17 cellular contexts compared by ENCODE assay signal in the genomic region with DNA sequence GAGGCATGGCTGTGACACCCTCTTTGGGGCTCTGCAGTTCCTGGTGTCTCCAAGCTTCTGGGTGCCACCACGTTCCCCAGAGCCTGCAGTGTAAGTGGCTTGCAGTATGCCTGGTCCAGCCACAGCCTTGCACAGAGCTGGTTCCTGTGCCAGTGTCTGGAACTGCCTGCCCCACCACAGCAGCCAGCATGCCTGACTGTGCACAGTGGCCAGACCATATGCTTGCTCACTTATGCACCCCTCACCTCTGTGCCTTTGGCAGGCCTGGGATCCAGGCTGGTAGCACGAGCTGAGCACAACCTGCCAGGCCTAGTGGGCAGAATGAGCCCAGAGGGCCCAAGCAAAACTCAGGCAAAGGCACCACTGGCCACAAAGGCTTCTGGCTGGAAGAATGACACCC.
A peak's percentile ranks its signal among the peaks of the same experiment; 100 is the strongest.
DNase-seq lines count a peak whose midpoint lies in the region; ATAC-seq, FAIRE-seq and TF ChIP-seq lines count a peak whose summit lies in the region.
"Had no signal": no experiment of that assay in that cellular context is flagged by ENCODE, and none has a peak within 500 bp of the region (broad histone marks: within the 10 kb centered on the region; RNA-seq: fewer than 3 reads in every experiment).

No MANE protein-coding gene starts in this region.

- H2BK15ac ChIP-seq in H1 (ENCODE audit: low read length), result no peak overlapping the region

- no peak overlapping the region for H3K4me3 Mint-ChIP-seq in stimulated activated effector memory CD8-positive, alpha-beta T cell treated with anti-CD3 and anti-CD28 coated beads, Interleukin-12 subunit alpha, Interleukin-12 subunit beta, amount 100 ng/mL, for 72 hours
- H3K4me3 Mint-ChIP-seq: CD14-positive monocyte; CD4-positive, alpha-beta memory T cell; GM23338 had no signal

- H4K91ac ChIP-seq in H1 (replicated peaks; ENCODE audit: insufficient read length, low read length), result no peak overlapping the region

- H3K4me1 ChIP-seq in H1 (replicated peaks in 1 of 4; ENCODE audit: control insufficient read depth in 3 of 4, insufficient read depth in 4 of 4, low read length in 3 of 4) (no peaks in the 10 kb centered on the region), upper lobe of right lung (no peaks in the 10 kb centered on the region), Karpas-422 (ENCODE audit: low read length) (no peaks in the 10 kb centered on the region)

- no peak for FAIRE-seq in H1 (lab: Jason Lieb, UNC)

- no peak for TF ChIP-seq EP300 in H1 (IDR thresholded peaks at IDR 0.05; ENCODE audit: borderline replicate concordance in 1 of 2, low read depth in 2 of 2, low read length in 2 of 2)

- H3K79me2 ChIP-seq in H1 (ENCODE audit: control insufficient read depth in 1 of 2, insufficient read depth in 2 of 2, low read length in 2 of 2), result no peaks in the 10 kb centered on the region
- no peaks in the 10 kb centered on the region for H3K79me2 ChIP-seq in Karpas-422 (ENCODE audit: low read length)

- H3K4me3 ChIP-seq in H1 (ENCODE audit: extremely low read depth in 1 of 4, insufficient read depth in 2 of 4, low read depth in 3 of 4, low read length in 4 of 4) (no peak overlapping the region), upper lobe of right lung (no peak overlapping the region), Karpas-422 (ENCODE audit: low read length) (no peak overlapping the region)
- H3K4me3 ChIP-seq: BLaER1, GM23338 had no signal

- ATAC-seq in stimulated activated effector memory CD8-positive, alpha-beta T cell treated with anti-CD3 and anti-CD28 coated beads, Interleukin-12 subunit alpha, Interleukin-12 subunit beta, amount 100 ng/mL, for 72 hours, result peak; percentile 27
- ATAC-seq in upper lobe of right lung, result peak; percentile 51
- ATAC-seq: GM23338 had no signal

- peaks cover 58% of the 10 kb centered on the region for H3K36me3 Mint-ChIP-seq in stimulated activated effector memory CD8-positive, alpha-beta T cell treated with anti-CD3 and anti-CD28 coated beads, Interleukin-12 subunit alpha, Interleukin-12 subunit beta, amount 100 ng/mL, for 72 hours
- H3K36me3 Mint-ChIP-seq: CD14-positive monocyte; CD4-positive, alpha-beta memory T cell had no signal

- no peaks in the 10 kb centered on the region for H3K9me3 ChIP-seq in H1 (ENCODE audit: insufficient read depth in 2 of 2, low read depth in 1 of 2, low read length in 1 of 2)
- H3K9me3 ChIP-seq in upper lobe of right lung, result no peaks in the 10 kb centered on the region
- H3K9me3 ChIP-seq in Karpas-422 (ENCODE audit: low read length), result no peaks in the 10 kb centered on the region

- H3K9me3 Mint-ChIP-seq in stimulated activated effector memory CD8-positive, alpha-beta T cell treated with anti-CD3 and anti-CD28 coated beads, Interleukin-12 subunit alpha, Interleukin-12 subunit beta, amount 100 ng/mL, for 72 hours, result no peaks in the 10 kb centered on the region

- no peaks in the 10 kb centered on the region for H3K9me2 ChIP-seq in Karpas-422 (replicated peaks; ENCODE audit: insufficient read depth, low read length)

- H3K79me1 ChIP-seq in H1 (ENCODE audit: low read depth, low read length), result no peaks in the 10 kb centered on the region

- H4K8ac ChIP-seq in H1 (ENCODE audit: extremely low read depth, insufficient read depth, low read length), result peak overlapping the region; percentile 25; the same call in 1 of the 2 replicates

- no peaks in the 10 kb centered on the region for H3K27me3 ChIP-seq in H1 (replicated peaks in 1 of 4; ENCODE audit: control insufficient read depth in 3 of 4, extremely low read depth in 1 of 4, insufficient read depth in 3 of 4, low read length in 3 of 4)
- H3K27me3 ChIP-seq in upper lobe of right lung, result no peaks in the 10 kb centered on the region
- H3K27me3 ChIP-seq in Karpas-422 (ENCODE audit: low read length), result no peaks in the 10 kb centered on the region
- H3K27me3 ChIP-seq: BLaER1 had no signal

- in situ Hi-C loops in G401 (cut with HindIII; ENCODE audit: low sequenced_read_pairs), result no loop called here

- H2BK12ac ChIP-seq in H1 (ENCODE audit: low read depth, low read length), result no peak overlapping the region

- H4K5ac ChIP-seq in H1 (ENCODE audit: insufficient read length, low read depth, low read length), result no peak overlapping the region

- H3K36me3 ChIP-seq in H1 (ENCODE audit: control insufficient read depth in 2 of 4, insufficient read depth in 4 of 4, low read length in 3 of 4), result no peaks in the 10 kb centered on the region
- no peaks in the 10 kb centered on the region for H3K36me3 ChIP-seq in upper lobe of right lung
- H3K36me3 ChIP-seq in Karpas-422 (ENCODE audit: insufficient read depth, low read length), result no peaks in the 10 kb centered on the region
- H3K36me3 ChIP-seq: BLaER1 had no signal

- H3K4ac ChIP-seq in H1 (replicated peaks; ENCODE audit: insufficient read length, low read depth, low read length), result no peak overlapping the region

- H2AK5ac ChIP-seq in H1 (ENCODE audit: low read depth, low read length), result no peak overlapping the region

- no peak overlapping the region for H2BK5ac ChIP-seq in H1 (ENCODE audit: low read depth, low read length)

- no peak overlapping the region for H3K27ac ChIP-seq in H1 (ENCODE audit: low read depth, low read length)
- no peak overlapping the region for H3K27ac ChIP-seq in upper lobe of right lung
- H3K27ac ChIP-seq in Karpas-422 (ENCODE audit: low read length), result no peak overlapping the region
- H3K27ac ChIP-seq: BLaER1 had no signal

- H3K9ac ChIP-seq in H1 (replicated peaks in 1 of 4; ENCODE audit: extremely low read depth in 1 of 4, low read depth in 3 of 4, low read length in 3 of 4) (no peak overlapping the region), Karpas-422 (ENCODE audit: low read length) (no peak overlapping the region)
- H3K9ac ChIP-seq: BLaER1 had no signal

- peak overlapping the region; percentile 11 for H3K27ac Mint-ChIP-seq in stimulated activated effector memory CD8-positive, alpha-beta T cell treated with anti-CD3 and anti-CD28 coated beads, Interleukin-12 subunit alpha, Interleukin-12 subunit beta, amount 100 ng/mL, for 72 hours
- H3K27ac Mint-ChIP-seq: CD14-positive monocyte; CD4-positive, alpha-beta memory T cell; GM23338 had no signal

- WGBS in H1 (ENCODE audit: extremely low coverage in 1 of 2, insufficient coverage in 1 of 2, insufficient read length in 1 of 2, insufficient replicate concordance in 2 of 2, low coverage in 1 of 2, low lambda C conversion rate in 2 of 2, missing lambda C conversion rate in 1 of 2), 2 experiments, result 86% methylated on average over 2 of the region's 2 CpGs; no CpG with 5 or more reads in 1 of the 2 experiments

- H4K20me1 ChIP-seq in H1 (replicated peaks in 1 of 2; ENCODE audit: control insufficient read depth in 1 of 2, insufficient read depth in 2 of 2, low read length in 2 of 2), result no peaks in the 10 kb centered on the region
- H4K20me1 ChIP-seq in Karpas-422 (ENCODE audit: insufficient read depth, low read depth, low read length), result no peaks in the 10 kb centered on the region
- H4K20me1 ChIP-seq: BLaER1 had no signal

- no peak overlapping the region for H2BK120ac ChIP-seq in H1 (replicated peaks; ENCODE audit: low read depth, low read length)

- H2BK20ac ChIP-seq in H1 (ENCODE audit: low read length), result no peak overlapping the region

- CTCF ChIA-PET in H1 (lab: Charles Lee; ENCODE audit: partially characterized antibody), result interaction anchor here (1.0 to 1.6 kb wide), 4 partner anchors 27 to 381 kb away, joined by 3 to 5 read pairs (median 4); no protein-coding TSS in a partner anchor

- H3K23me2 ChIP-seq in H1 (ENCODE audit: low read depth, low read length), result no peaks in the 10 kb centered on the region

- peaks cover 27% of the 10 kb centered on the region for H3K4me1 Mint-ChIP-seq in stimulated activated effector memory CD8-positive, alpha-beta T cell treated with anti-CD3 and anti-CD28 coated beads, Interleukin-12 subunit alpha, Interleukin-12 subunit beta, amount 100 ng/mL, for 72 hours
- H3K4me1 Mint-ChIP-seq: CD14-positive monocyte, GM23338 had no signal

- TF ChIP-seq RAD21 in H1 (IDR thresholded peaks at IDR 0.05 in 1 of 2, conservative IDR thresholded peaks at IDR 0.05 in 1 of 2; ENCODE audit: low read depth in 2 of 2, low read length in 2 of 2), result no peak

- H3K4me2 ChIP-seq in H1 (ENCODE audit: insufficient read depth in 1 of 2, low read depth in 2 of 2, low read length in 2 of 2), result no peak overlapping the region
- H3K4me2 ChIP-seq in Karpas-422 (ENCODE audit: low read depth, low read length, poor library complexity, severe bottlenecking), result no peak overlapping the region
- H3K4me2 ChIP-seq: BLaER1, GM23338 had no signal

- DNase-seq in G401 (ENCODE audit: low spot score) (peak; percentile 11), H1 (ENCODE audit: low read depth in 1 of 2, low spot score in 2 of 2) (no peak), upper lobe of right lung (no peak), HT-29 (ENCODE audit: low spot score) (no peak), Karpas-422 (no peak), KG1 (lab: John Stamatoyannopoulos, UW) (no peak)
- DNase-seq in stimulated activated effector memory CD8-positive, alpha-beta T cell treated with anti-CD3 and anti-CD28 coated beads, Interleukin-12 subunit alpha, Interleukin-12 subunit beta, amount 100 ng/mL, for 72 hours (ENCODE audit: low spot score in 2 of 2), result no peak
- DNase-seq: 8988T, DMS153, DMS79, GF-D8, H7, IMR-90 had no signal

- no peak overlapping the region for H3K14ac ChIP-seq in H1 (ENCODE audit: insufficient read length)

- H3K18ac ChIP-seq in H1 (ENCODE audit: extremely low read depth, low read length), result no peak overlapping the region

- no peak overlapping the region for H2AFZ ChIP-seq in H1 (ENCODE audit: low read length)
- H2AFZ ChIP-seq in Karpas-422 (ENCODE audit: low read length), result no peak overlapping the region
- H2AFZ ChIP-seq: GM23338 had no signal

- TF ChIP-seq CTCF in H1 (IDR thresholded peaks at IDR 0.05; ENCODE audit: control extremely low read depth in 1 of 3, insufficient read depth in 1 of 3, low read depth in 1 of 3, low read length in 3 of 3) (no peak), upper lobe of right lung (IDR thresholded peaks at IDR 0.05) (no peak)

- no peak for TF ChIP-seq POLR2A in H1 (IDR thresholded peaks at IDR 0.05; ENCODE audit: control extremely low read depth in 1 of 2, low read depth in 2 of 2, low read length in 2 of 2)

- no peak overlapping the region for H3K56ac ChIP-seq in H1 (replicated peaks; ENCODE audit: insufficient read length, low read depth, low read length)

- POLR2A ChIA-PET in H1 (lab: Charles Lee; ENCODE audit: partially characterized antibody), result no interaction called here

- intact Hi-C loops in upper lobe of right lung (cut with DNase I), result no loop called here

- no peak overlapping the region for H3K23ac ChIP-seq in H1 (ENCODE audit: insufficient read length)

TF ChIP-seq in H1, 55 proteins besides CTCF, POLR2A, EP300 and RAD21:
- TF ChIP-seq TEAD4 (IDR thresholded peaks at IDR 0.05; ENCODE audit: low read depth, low read length) (no peak), SP4 (IDR thresholded peaks at IDR 0.05; ENCODE audit: low read length) (no peak)
- TF ChIP-seq, protein P1, sequence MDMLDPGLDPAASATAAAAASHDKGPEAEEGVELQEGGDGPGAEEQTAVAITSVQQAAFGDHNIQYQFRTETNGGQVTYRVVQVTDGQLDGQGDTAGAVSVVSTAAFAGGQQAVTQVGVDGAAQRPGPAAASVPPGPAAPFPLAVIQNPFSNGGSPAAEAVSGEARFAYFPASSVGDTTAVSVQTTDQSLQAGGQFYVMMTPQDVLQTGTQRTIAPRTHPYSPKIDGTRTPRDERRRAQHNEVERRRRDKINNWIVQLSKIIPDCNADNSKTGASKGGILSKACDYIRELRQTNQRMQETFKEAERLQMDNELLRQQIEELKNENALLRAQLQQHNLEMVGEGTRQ (IDR thresholded peaks at IDR 0.05; ENCODE audit: low read length), result no peak
TF ChIP-seq in H1: peak in this region for 0.
